ENCODE assay signal across 8 cellular contexts in genomic region chr5:148383564-148384388, GRCh38. TPM values are rescaled to one million over a fixed set of nuclear protein-coding genes. Genes with fewer than 3 reads are reported as not detected.
DNase-seq lines count a peak whose midpoint lies in the region; ATAC-seq and TF ChIP-seq lines count a peak whose summit lies in the region.

A gene with protein sequence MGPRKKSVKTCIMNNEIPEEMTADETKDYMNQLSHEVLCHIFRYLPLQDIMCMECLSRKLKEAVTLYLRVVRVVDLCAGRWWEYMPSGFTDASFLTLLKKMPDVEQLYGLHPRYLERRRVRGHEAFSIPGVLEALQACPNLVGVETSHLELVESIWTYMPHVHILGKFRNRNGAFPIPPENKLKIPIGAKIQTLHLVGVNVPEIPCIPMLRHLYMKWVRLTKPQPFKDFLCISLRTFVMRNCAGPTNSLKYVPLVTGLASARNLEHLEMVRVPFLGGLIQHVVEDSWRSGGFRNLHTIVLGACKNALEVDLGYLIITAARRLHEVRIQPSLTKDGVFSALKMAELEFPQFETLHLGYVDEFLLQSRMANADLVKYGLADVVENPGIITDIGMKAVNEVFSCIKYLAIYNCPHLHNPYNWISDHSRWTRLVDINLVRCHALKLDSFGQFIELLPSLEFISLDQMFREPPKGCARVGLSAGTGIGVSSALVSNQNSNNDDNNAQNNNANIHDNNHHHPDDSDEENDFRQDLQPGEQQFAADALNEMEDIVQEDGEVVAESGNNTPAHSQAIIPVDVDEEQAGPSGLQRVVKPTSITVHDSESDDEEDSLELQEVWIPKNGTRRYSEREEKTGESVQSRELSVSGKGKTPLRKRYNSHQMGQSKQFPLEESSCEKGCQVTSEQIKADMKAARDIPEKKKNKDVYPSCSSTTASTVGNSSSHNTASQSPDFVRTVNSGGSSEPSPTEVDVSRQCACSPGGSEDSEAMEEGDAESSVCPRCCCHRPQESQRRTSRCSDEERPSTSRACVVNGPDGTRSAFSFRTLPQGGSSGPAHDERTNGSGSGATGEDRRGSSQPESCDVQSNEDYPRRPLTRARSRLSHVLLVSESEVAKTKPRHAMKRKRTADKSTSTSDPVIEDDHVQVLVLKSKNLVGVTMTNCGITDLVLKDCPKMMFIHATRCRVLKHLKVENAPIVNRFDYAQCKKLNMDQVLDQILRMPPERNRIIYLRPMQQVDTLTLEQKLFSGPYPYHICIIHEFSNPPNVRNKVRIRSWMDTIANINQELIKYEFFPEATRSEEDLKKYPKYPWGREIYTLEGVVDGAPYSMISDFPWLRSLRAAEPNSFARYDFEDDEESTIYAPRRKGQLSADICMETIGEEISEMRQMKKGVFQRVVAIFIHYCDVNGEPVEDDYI (plus strand): TSS chr5:148383958. CDS start chr5:148394777, 10,819 bp downstream.

- H3K4me2 ChIP-seq in Karpas-422 (ENCODE audit: low read depth, low read length, poor library complexity, severe bottlenecking): peak within 1 kb of the TSS; percentile 87

- TF ChIP-seq POLR2A in esophagus squamous epithelium (IDR thresholded peaks at IDR 0.05): peak in 3 of 4 donors; percentile 46 to 83 (median 49)

- peak within 1 kb of the TSS; percentile 80 for H3K4me3 ChIP-seq in Karpas-422 (ENCODE audit: low read length)
- peak within 1 kb of the TSS; percentile 66 to 94 (median 90) for H3K4me3 ChIP-seq in esophagus squamous epithelium

- intact Hi-C loops in esophagus squamous epithelium (cut with DNase I): no loop called here

- 0 to 1% methylated on average over 12 to 20 of the region's 45 CpGs for WGBS in esophagus squamous epithelium, 2 donors

- H2AFZ ChIP-seq in Karpas-422 (ENCODE audit: low read length): peak within 1 kb of the TSS; percentile 84

- H4K20me1 ChIP-seq in Karpas-422 (ENCODE audit: insufficient read depth, low read depth, low read length): peaks cover 14% of the 10 kb centered on the region; the same call in 1 of the 2 replicates

- H3K27me3 ChIP-seq in Karpas-422 (ENCODE audit: low read length) (no peaks in the 10 kb centered on the region), esophagus squamous epithelium (no peaks in the 10 kb centered on the region)

- H3K9me3 ChIP-seq in Karpas-422 (ENCODE audit: low read length): no peaks in the 10 kb centered on the region; the same call in 1 of the 2 replicates
- H3K9me3 ChIP-seq in esophagus squamous epithelium: no peaks in the 10 kb centered on the region

- peak; percentile 99 for ATAC-seq in GM21825 (IDR thresholded peaks at IDR 0.05; ENCODE audit: unreplicated experiment)

- peak within 1 kb of the TSS; percentile 83 for H3K9ac ChIP-seq in Karpas-422 (ENCODE audit: low read length)

- H3K27ac ChIP-seq in Karpas-422 (ENCODE audit: low read length) (peak within 1 kb of the TSS; percentile 10; the same call in 1 of the 2 replicates), esophagus squamous epithelium (peak within 1 kb of the TSS; percentile 93 to 95 (median 94))

- peak in 3 of 6 experiments; percentile 6 to 32 (median 15) for TF ChIP-seq CTCF in esophagus squamous epithelium (IDR thresholded peaks at IDR 0.05)

- peaks cover 26% of the 10 kb centered on the region for H3K4me1 ChIP-seq in Karpas-422 (ENCODE audit: low read length)
- H3K4me1 ChIP-seq in esophagus squamous epithelium: peaks cover 23 to 53% (median 32%) of the 10 kb centered on the region in 3 donors

- DNase-seq in Daoy (ENCODE audit: low read depth) (peak; percentile 99), Karpas-422 (peak; percentile 99), RKO (ENCODE audit: low spot score) (peak; percentile 96), activated T-helper 1 cell treated with Interleukin-2 at 50 U/mL for 16 hours (ENCODE audit: low read depth) (peak; percentile 94), esophagus squamous epithelium (lab: John Stamatoyannopoulos, UW) (peak; percentile 84), myocyte (ENCODE audit: low read depth) (peak; percentile 99)
- DNase-seq in stimulated activated CD8-positive, alpha-beta memory T cell treated with anti-CD3 and anti-CD28 coated beads, Interleukin-7, amount 100 ng/mL, for 48 hours (ENCODE audit: extremely low read depth in 1 of 2, low read depth in 1 of 2): peak; percentile 89 to 96

- H3K9me2 ChIP-seq in Karpas-422 (replicated peaks; ENCODE audit: insufficient read depth, low read length): no peaks in the 10 kb centered on the region

- H3K36me3 ChIP-seq in Karpas-422 (ENCODE audit: insufficient read depth, low read length) (peaks cover 3% of the 10 kb centered on the region; the same call in 1 of the 2 replicates), esophagus squamous epithelium (peaks cover 0 to 12% (median 0%) of the 10 kb centered on the region in 3 donors)

- peaks cover 50% of the 10 kb centered on the region for H3K79me2 ChIP-seq in Karpas-422 (ENCODE audit: low read length)

RNA-seq across cellular contexts. Expression of the gene that starts here (rescaled TPM):
- total RNA-seq in Daoy (2014; rRNA removed; shearing (Covaris generic)): 38.2 and 40.3 TPM in 2 replicates
- total RNA-seq in Karpas-422 (2014; rRNA removed; shearing (Covaris generic); ENCODE audit: low replicate concordance): 56.7 and 130 TPM in 2 replicates
- total RNA-seq in esophagus squamous epithelium: 10 to 100 TPM; 15.0 to 42.0 (median 32.1) TPM
- total RNA-seq in myocyte: 46.0 and 56.8 TPM in 2 replicates
- 16.5 TPM for polyA plus RNA-seq in myocyte (2012)

Comparison
In these comparisons a context has a peak if more than half of its experiments do, and no peak if none do; other contexts are left out.
1. Peak in every context shown above with its lines: DNase-seq, ATAC-seq, H3K4me3 ChIP-seq and H3K27ac ChIP-seq.